Comparison of ENCODE assay signal across 1 cellular context in genomic region chr3:100020876-100021644, GRCh38.
TF ChIP-seq lines count a peak whose summit lies in the region.

No MANE protein-coding gene starts in this region.

TF ChIP-seq in GM23338, 12 proteins besides CTCF, POLR2A, EP300 and RAD21 (continued from another document):
- no peak for TF ChIP-seq REST (IDR thresholded peaks at IDR 0.05; ENCODE audit: unreplicated experiment)
- TF ChIP-seq EZH2phosphoT487 (IDR thresholded peaks at IDR 0.05; ENCODE audit: unreplicated experiment) = no peak
- no peak for TF ChIP-seq ZNF114 (CRISPR knock-in tag; IDR thresholded peaks at IDR 0.05)
- TF ChIP-seq ZNF462 (CRISPR knock-in tag; IDR thresholded peaks at IDR 0.05) = no peak
- no peak for TF ChIP-seq ETS1 (IDR thresholded peaks at IDR 0.05)
- no peak for TF ChIP-seq EZH2 (IDR thresholded peaks at IDR 0.05; ENCODE audit: low read depth, unreplicated experiment)
